In the genomic region with DNA sequence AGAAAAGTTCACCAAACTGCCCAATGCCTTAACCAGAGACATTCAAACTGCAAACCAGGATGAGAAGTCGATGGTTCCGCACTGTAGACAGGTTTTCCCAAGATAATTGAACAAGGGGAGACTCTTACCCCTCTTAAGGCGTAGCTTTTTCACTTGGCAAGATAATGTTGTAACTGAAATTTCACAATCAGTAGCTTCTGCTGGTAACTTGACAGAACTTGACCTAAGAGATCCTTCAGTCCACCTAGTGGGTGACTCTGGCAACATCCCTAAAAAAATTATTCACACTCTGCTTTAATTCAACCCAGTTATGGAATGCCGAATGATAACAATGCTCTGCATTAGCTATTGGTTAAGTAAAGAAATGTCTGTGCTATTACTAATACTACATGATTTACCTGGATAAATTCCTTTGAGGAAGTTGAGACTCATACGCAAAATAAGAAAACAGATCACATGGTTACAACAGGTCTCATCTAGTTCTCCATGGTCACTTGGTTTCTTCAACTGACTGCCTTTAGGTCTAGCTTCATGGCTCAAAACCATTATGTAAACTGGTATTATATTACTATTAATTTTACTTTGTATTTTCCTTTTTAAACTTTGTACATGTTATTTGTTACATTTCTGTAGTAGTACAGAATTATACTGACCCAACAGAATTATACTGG, we compare ENCODE assay signal across 8 cellular contexts. TPM values are rescaled to one million over a fixed set of nuclear protein-coding genes. Genes with fewer than 3 reads are reported as not detected.
DNase-seq lines count a peak whose midpoint lies in the region; ATAC-seq and TF ChIP-seq lines count a peak whose summit lies in the region.

No MANE protein-coding gene starts in this region.

- no peaks in the 10 kb centered on the region for H3F3A ChIP-seq in SU-DHL-6 (ENCODE audit: insufficient read depth)

- no peaks in the 10 kb centered on the region for H3K9me3 Mint-ChIP-seq in HFFc6
- H3K9me3 Mint-ChIP-seq in stimulated activated naive B cell treated with anti-CD40 and anti-IgM and Interleukin-4, amounts not matched to agents 10 μg/mL and 1 μg/mL and 100 μg/mL, for 72 hours: no peaks in the 10 kb centered on the region
- no peaks in the 10 kb centered on the region for H3K9me3 Mint-ChIP-seq in activated naive CD4-positive, alpha-beta T cell treated with anti-CD3 and anti-CD28 coated beads, Interleukin-2, amount 10 ng/mL, durations not matched to agents 7 days and 5 days

- peak; percentile 25 to 62 for ATAC-seq in stimulated activated naive B cell treated with anti-CD40 and anti-IgM and Interleukin-4, amounts not matched to agents 10 μg/mL and 1 μg/mL and 100 μg/mL, for 72 hours (replicated peaks)
- no peak for ATAC-seq in GM18517 (IDR thresholded peaks at IDR 0.05; ENCODE audit: unreplicated experiment)

- no peaks in the 10 kb centered on the region for H3K9me3 ChIP-seq in SU-DHL-6 (ENCODE audit: insufficient read depth, low read length)

- no peak overlapping the region for H3K4me3 Mint-ChIP-seq in HFFc6
- H3K4me3 Mint-ChIP-seq in stimulated activated naive B cell treated with anti-CD40 and anti-IgM and Interleukin-4, amounts not matched to agents 10 μg/mL and 1 μg/mL and 100 μg/mL, for 72 hours: no peak overlapping the region
- H3K4me3 Mint-ChIP-seq in activated naive CD4-positive, alpha-beta T cell treated with anti-CD3 and anti-CD28 coated beads, Interleukin-2, amount 10 ng/mL, durations not matched to agents 7 days and 5 days: no peak overlapping the region

- H3K27me3 ChIP-seq in SU-DHL-6 (ENCODE audit: low read length): no peaks in the 10 kb centered on the region

- no peaks in the 10 kb centered on the region for H3K36me3 Mint-ChIP-seq in HFFc6 (ENCODE audit: low read depth)
- H3K36me3 Mint-ChIP-seq in stimulated activated naive B cell treated with anti-CD40 and anti-IgM and Interleukin-4, amounts not matched to agents 10 μg/mL and 1 μg/mL and 100 μg/mL, for 72 hours: no peaks in the 10 kb centered on the region
- H3K36me3 Mint-ChIP-seq in activated naive CD4-positive, alpha-beta T cell treated with anti-CD3 and anti-CD28 coated beads, Interleukin-2, amount 10 ng/mL, durations not matched to agents 7 days and 5 days: no peaks in the 10 kb centered on the region

- DNase-seq in AML-193 (lab: John Stamatoyannopoulos, UW) (peak; percentile 79 to 87), HFFc6 (peak; percentile 57), glomerular visceral epithelial cell (ENCODE audit: extremely low spot score) (peak; percentile 58)
- DNase-seq in stimulated activated naive B cell treated with anti-CD40 and anti-IgM and Interleukin-4, amounts not matched to agents 10 μg/mL and 1 μg/mL and 100 μg/mL, for 72 hours: no peak
- DNase-seq in activated naive CD4-positive, alpha-beta T cell treated with anti-CD3 and anti-CD28 coated beads, Interleukin-2, amount 10 ng/mL, durations not matched to agents 7 days and 5 days: no peak
- no peak for DNase-seq in activated CD4-positive, alpha-beta T cell treated with anti-CD3 and anti-CD28 coated beads, Interleukin-2, amount 50 U/mL, for 1 hour

- no peaks in the 10 kb centered on the region for H3K79me2 ChIP-seq in SU-DHL-6 (ENCODE audit: insufficient read depth, low read length)

- CTCF ChIA-PET in activated naive CD4-positive, alpha-beta T cell treated with anti-CD3 and anti-CD28 coated beads, Interleukin-2, amount 10 ng/mL, durations not matched to agents 7 days and 5 days (lab: Charles Lee): interaction anchor here (0.7 to 1.7 kb wide), 4 partner anchors 61 to 889 kb away, joined by 3 to 8 read pairs (median 4); no protein-coding TSS in a partner anchor

- H2AFZ ChIP-seq in SU-DHL-6 (ENCODE audit: low read depth, low read length, severe bottlenecking): no peak overlapping the region

- no peaks in the 10 kb centered on the region for H3K36me3 ChIP-seq in SU-DHL-6 (ENCODE audit: low read length)

- no peak overlapping the region for H3K27ac ChIP-seq in SU-DHL-6 (ENCODE audit: low read depth, low read length)

- no peaks in the 10 kb centered on the region for H3K9me2 ChIP-seq in SU-DHL-6 (replicated peaks; ENCODE audit: insufficient read depth, low read length)

- H3K9ac ChIP-seq in SU-DHL-6 (ENCODE audit: low read length): no peak overlapping the region

- no peaks in the 10 kb centered on the region for H4K20me1 ChIP-seq in SU-DHL-6 (ENCODE audit: low read depth, low read length)

- no peak overlapping the region for H3K4me3 ChIP-seq in SU-DHL-6 (ENCODE audit: insufficient read depth, low read length, poor library complexity, severe bottlenecking)

- TF ChIP-seq CTCF in HFFc6 (IDR thresholded peaks at IDR 0.05) (peak; percentile 79), SU-DHL-6 (IDR thresholded peaks at IDR 0.05; ENCODE audit: insufficient read depth, low read length, poor library complexity, severe bottlenecking) (no peak)

- H3K4me2 ChIP-seq in SU-DHL-6 (ENCODE audit: low read depth, low read length, poor library complexity, severe bottlenecking): peak overlapping the region; percentile 3

- peaks cover 47% of the 10 kb centered on the region for H3K4me1 Mint-ChIP-seq in HFFc6 (ENCODE audit: low read depth)
- peaks cover 17 to 34% of the 10 kb centered on the region in 2 donors for H3K4me1 Mint-ChIP-seq in stimulated activated naive B cell treated with anti-CD40 and anti-IgM and Interleukin-4, amounts not matched to agents 10 μg/mL and 1 μg/mL and 100 μg/mL, for 72 hours
- H3K4me1 Mint-ChIP-seq in activated naive CD4-positive, alpha-beta T cell treated with anti-CD3 and anti-CD28 coated beads, Interleukin-2, amount 10 ng/mL, durations not matched to agents 7 days and 5 days: peaks cover 12% of the 10 kb centered on the region

- H3K27me3 Mint-ChIP-seq in HFFc6 (ENCODE audit: insufficient read depth): no peaks in the 10 kb centered on the region
- no peaks in the 10 kb centered on the region for H3K27me3 Mint-ChIP-seq in stimulated activated naive B cell treated with anti-CD40 and anti-IgM and Interleukin-4, amounts not matched to agents 10 μg/mL and 1 μg/mL and 100 μg/mL, for 72 hours
- H3K27me3 Mint-ChIP-seq in activated naive CD4-positive, alpha-beta T cell treated with anti-CD3 and anti-CD28 coated beads, Interleukin-2, amount 10 ng/mL, durations not matched to agents 7 days and 5 days: no peaks in the 10 kb centered on the region

- H3K27ac Mint-ChIP-seq in HFFc6: no peak overlapping the region
- H3K27ac Mint-ChIP-seq in stimulated activated naive B cell treated with anti-CD40 and anti-IgM and Interleukin-4, amounts not matched to agents 10 μg/mL and 1 μg/mL and 100 μg/mL, for 72 hours: no peak overlapping the region
- H3K27ac Mint-ChIP-seq in activated naive CD4-positive, alpha-beta T cell treated with anti-CD3 and anti-CD28 coated beads, Interleukin-2, amount 10 ng/mL, durations not matched to agents 7 days and 5 days: no peak overlapping the region

RNA-seq across cellular contexts. Expression of a gene that starts 9.1 kb away (rescaled TPM):
- 10 to 100 TPM; 17.6 to 23.3 (median 21.1) TPM for total RNA-seq in HFFc6 (2021; fragmentation: NEBNext Ultra II Directional; extraction: Animal tissue kit (Norgen Biotek cat#: 25700))

Comparison
In these comparisons a context has a peak if more than half of its experiments do, and no peak if none do; other contexts are left out.
1. DNase-seq: peak in AML-193 (2 of 2), HFFc6 (single experiment) and glomerular visceral epithelial cell (single experiment); none in stimulated activated naive B cell treated with anti-CD40 and anti-IgM and Interleukin-4, amounts not matched to agents 10 μg/mL and 1 μg/mL and 100 μg/mL, for 72 hours (single experiment), activated naive CD4-positive, alpha-beta T cell treated with anti-CD3 and anti-CD28 coated beads, Interleukin-2, amount 10 ng/mL, durations not matched to agents 7 days and 5 days (single experiment) and activated CD4-positive, alpha-beta T cell treated with anti-CD3 and anti-CD28 coated beads, Interleukin-2, amount 50 U/mL, for 1 hour (single experiment).